In the genomic region with DNA sequence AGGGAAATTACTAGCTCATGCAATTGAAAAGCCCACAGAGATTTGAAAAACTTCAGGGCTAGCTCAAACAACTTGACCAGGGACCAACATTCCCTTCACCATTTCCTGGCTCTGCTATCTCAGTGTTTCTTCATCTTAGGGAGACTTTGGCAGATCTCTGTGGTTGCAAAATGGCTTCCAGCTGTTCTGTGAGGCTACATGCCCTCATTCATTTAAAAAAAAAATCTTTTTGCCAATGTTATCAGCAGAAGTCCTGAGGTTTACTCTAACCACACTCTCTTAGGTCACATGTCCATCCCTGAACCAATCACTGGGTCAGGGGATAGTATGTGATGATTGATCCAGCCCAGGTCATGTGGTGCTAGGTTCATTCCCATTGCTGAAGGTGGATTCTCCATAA, we compare ENCODE assay signal across 23 cellular contexts. TPM values are rescaled to one million over a fixed set of nuclear protein-coding genes. Genes with fewer than 3 reads are reported as not detected.
DNase-seq lines count a peak whose midpoint lies in the region; ATAC-seq and TF ChIP-seq lines count a peak whose summit lies in the region.
"Had no signal": no experiment of that assay in that cellular context is flagged by ENCODE, and none has a peak within 500 bp of the region (broad histone marks: within the 10 kb centered on the region; RNA-seq: fewer than 3 reads in every experiment).

No MANE protein-coding gene starts in this region.

- intact Hi-C loops in gastrocnemius medialis (cut with DNase I; ENCODE audit: low total_unique reads) (no loop called here), ascending aorta (cut with DNase I) (no loop called here), stomach (cut with DNase I; ENCODE audit: low total_unique reads) (no loop called here)

- H3K4me3 ChIP-seq in adipocyte (ENCODE audit: low read length), result no peak overlapping the region
- H3K4me3 ChIP-seq in fibroblast of pulmonary artery (replicated peaks; ENCODE audit: low read depth, low read length), result no peak overlapping the region
- no peak overlapping the region for H3K4me3 ChIP-seq in gastrocnemius medialis
- no peak overlapping the region for H3K4me3 ChIP-seq in ascending aorta
- no peak overlapping the region for H3K4me3 ChIP-seq in stomach
- H3K4me3 ChIP-seq: dorsolateral prefrontal cortex, right lobe of liver had no signal

- TF ChIP-seq EP300 in stomach (IDR thresholded peaks at IDR 0.05), result no peak

- H3K9ac ChIP-seq in adipocyte (ENCODE audit: low read length), result no peak overlapping the region

- peak; percentile 18 for DNase-seq in CMK (ENCODE audit: low read depth)
- peak; percentile 35 for DNase-seq in adipocyte (ENCODE audit: low read depth)
- peak; percentile 85 for DNase-seq in fibroblast of pulmonary artery (ENCODE audit: low read depth)
- no peak for DNase-seq in gastrocnemius medialis
- no peak for DNase-seq in ascending aorta (ENCODE audit: low spot score in 2 of 2)
- no peak for DNase-seq in stimulated activated CD4-positive, alpha-beta T cell treated with anti-CD3 and anti-CD28 coated beads, Interleukin-4, amount 100 ng/mL, for 1 hour
- DNase-seq in stomach, result no peak
- DNase-seq: activated CD4-positive, alpha-beta memory T cell treated with anti-CD3 and anti-CD28 coated beads, Interleukin-2, amount 10 ng/mL, durations not matched to agents 7 days and 5 days; activated CD4-positive, CD25-positive, alpha-beta regulatory T cell; activated effector memory CD4-positive, alpha-beta T cell treated with anti-CD3 and anti-CD28 coated beads, Interleukin-2, amount 50 U/mL, for 16 hours; CD8-positive, alpha-beta memory T cell; central memory CD4-positive, alpha-beta T cell; DMS53; dorsolateral prefrontal cortex; naive thymus-derived CD4-positive, alpha-beta T cell; NCI-H1048; NCI-H187 treated with DMSO at 0.1 percent for 48 hours; NCI-H2227 treated with DMSO at 0.1 percent for 48 hours; NCI-H82; right lobe of liver; substantia nigra had no signal

- H3K36me3 ChIP-seq in adipocyte (ENCODE audit: control insufficient read depth, insufficient read depth, low read length, severe bottlenecking), result no peaks in the 10 kb centered on the region
- H3K36me3 ChIP-seq in gastrocnemius medialis, result no peaks in the 10 kb centered on the region
- H3K36me3 ChIP-seq in ascending aorta, result no peaks in the 10 kb centered on the region
- no peaks in the 10 kb centered on the region for H3K36me3 ChIP-seq in stomach
- H3K36me3 ChIP-seq: right lobe of liver had no signal

- no peak for TF ChIP-seq POLR2A in gastrocnemius medialis (IDR thresholded peaks at IDR 0.05)
- no peak for TF ChIP-seq POLR2A in stomach (IDR thresholded peaks at IDR 0.05)

- in situ Hi-C loops in gastrocnemius medialis (cut with MboI; ENCODE audit: low sequenced_read_pairs in 4 of 4), result no loop called here

- no peaks in the 10 kb centered on the region for H3K9me3 ChIP-seq in adipocyte (ENCODE audit: control insufficient read depth, low read length)
- H3K9me3 ChIP-seq in gastrocnemius medialis, result no peaks in the 10 kb centered on the region
- H3K9me3 ChIP-seq in ascending aorta, result no peaks in the 10 kb centered on the region
- no peaks in the 10 kb centered on the region for H3K9me3 ChIP-seq in stomach
- H3K9me3 ChIP-seq: right lobe of liver had no signal

- H3K27ac ChIP-seq in gastrocnemius medialis, result no peak overlapping the region
- H3K27ac ChIP-seq in ascending aorta, result no peak overlapping the region
- H3K27ac ChIP-seq in stomach, result no peak overlapping the region
- H3K27ac ChIP-seq: dorsolateral prefrontal cortex, right lobe of liver had no signal

- ATAC-seq in gastrocnemius medialis, result peak; percentile 42 to 76
- ATAC-seq: naive thymus-derived CD4-positive, alpha-beta T cell; right lobe of liver had no signal

- H3K4me1 ChIP-seq in adipocyte (ENCODE audit: control insufficient read depth, insufficient read depth, low read length), result peaks cover 4% of the 10 kb centered on the region
- no peaks in the 10 kb centered on the region for H3K4me1 ChIP-seq in gastrocnemius medialis
- H3K4me1 ChIP-seq in ascending aorta, result no peaks in the 10 kb centered on the region
- peaks cover 0 to 10% (median 3%) of the 10 kb centered on the region in 4 donors for H3K4me1 ChIP-seq in stomach
- H3K4me1 ChIP-seq: right lobe of liver had no signal

- H3K27me3 ChIP-seq in adipocyte (replicated peaks; ENCODE audit: control insufficient read depth, insufficient read depth, low read length) (peaks cover 9% of the 10 kb centered on the region), gastrocnemius medialis (peaks cover 0 to 4% (median 0%) of the 10 kb centered on the region in 3 donors), ascending aorta (no peaks in the 10 kb centered on the region), stomach (no peaks in the 10 kb centered on the region)
- H3K27me3 ChIP-seq: right lobe of liver had no signal

- no peak for TF ChIP-seq CTCF in fibroblast of pulmonary artery (IDR thresholded peaks at IDR 0.05; ENCODE audit: low read length, missing control alignments)
- TF ChIP-seq CTCF in gastrocnemius medialis (IDR thresholded peaks at IDR 0.05 in 4 of 5, conservative IDR thresholded peaks at IDR 0.05 in 1 of 5), result no peak
- TF ChIP-seq CTCF in ascending aorta (IDR thresholded peaks at IDR 0.05), result no peak
- TF ChIP-seq CTCF in stomach (IDR thresholded peaks at IDR 0.05), result no peak

RNA-seq across cellular contexts. Expression of a gene that starts 13.9 kb away (rescaled TPM):
- under 1 TPM in 3 of 4 donors, not detected in 1; 0.11 to 0.62 (median 0.25) TPM for total RNA-seq in gastrocnemius medialis
- total RNA-seq in ascending aorta, result not detected
- 1 to 10 TPM in 3 of 5 donors, under 1 TPM in 2; 0.58 to 7.0 (median 2.2) TPM for total RNA-seq in stomach
- 1 to 10 TPM in 2 of 3 donors, under 1 TPM in 1; 0.92 to 4.5 (median 2.9) TPM for polyA plus RNA-seq in stomach
- total RNA-seq: activated CD4-positive, alpha-beta memory T cell treated with anti-CD3 and anti-CD28 coated beads, Interleukin-2, amount 10 ng/mL, durations not matched to agents 7 days and 5 days; CD8-positive, alpha-beta memory T cell; endothelial cell of umbilical vein; naive thymus-derived CD4-positive, alpha-beta T cell; osteocyte had no signal
- polyA plus RNA-seq: CD8-positive, alpha-beta memory T cell; naive thymus-derived CD4-positive, alpha-beta T cell had no signal

Comparison
In these comparisons a context has a peak if more than half of its experiments do, and no peak if none do; other contexts are left out.
1. DNase-seq: peak in CMK (single experiment), adipocyte (single experiment) and fibroblast of pulmonary artery (single experiment); none in gastrocnemius medialis (0 of 2), ascending aorta (0 of 2), stimulated activated CD4-positive, alpha-beta T cell treated with anti-CD3 and anti-CD28 coated beads, Interleukin-4, amount 100 ng/mL, for 1 hour (single experiment) and stomach (single experiment).